18 cellular contexts compared by ENCODE assay signal in the genomic region with DNA sequence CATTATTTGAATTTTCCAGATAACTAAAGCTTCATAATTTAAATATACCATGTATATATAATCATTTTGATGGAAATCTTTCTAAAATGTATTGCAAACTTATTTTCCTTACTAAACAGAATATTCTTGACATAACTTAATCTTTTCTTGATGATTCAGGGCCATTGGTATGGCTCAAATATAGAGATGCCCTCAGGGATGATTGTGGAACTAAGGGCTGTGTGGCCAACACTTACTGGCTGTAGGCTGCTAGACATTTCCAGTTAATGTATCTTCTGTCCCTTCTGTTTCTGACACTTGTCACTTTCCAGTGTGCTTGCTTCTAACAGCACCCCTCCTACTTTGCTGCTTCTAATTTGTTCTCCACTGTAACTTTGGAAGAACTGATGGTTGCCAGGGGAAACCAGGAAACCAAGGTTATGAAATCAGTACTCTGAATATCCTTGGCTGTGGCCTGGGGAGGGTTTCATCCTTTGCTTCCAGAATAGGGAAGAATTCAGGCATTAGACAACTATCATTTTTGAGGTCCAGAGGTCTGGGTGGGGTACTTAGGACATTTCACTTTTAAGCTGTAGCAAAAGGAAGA.
DNase-seq lines count a peak whose midpoint lies in the region; ATAC-seq, FAIRE-seq and TF ChIP-seq lines count a peak whose summit lies in the region.
"Had no signal": no experiment of that assay in that cellular context is flagged by ENCODE, and none has a peak within 500 bp of the region (broad histone marks: within the 10 kb centered on the region; RNA-seq: fewer than 3 reads in every experiment).

No MANE protein-coding gene starts in this region.

- FAIRE-seq in urothelium cell line (lab: Jason Lieb, UNC), result no peak

- no peak for ATAC-seq in natural killer cell
- no peak for ATAC-seq in omental fat pad (ENCODE audit: low FRiP score)
- ATAC-seq: left lobe of liver had no signal

- no peaks in the 10 kb centered on the region for H3K4me1 Mint-ChIP-seq in natural killer cell
- H3K4me1 Mint-ChIP-seq: activated CD4-positive, alpha-beta T cell treated with anti-CD3 and anti-CD28 coated beads, Interleukin-2, amount 10 ng/mL, durations not matched to agents 24 days and 14 days had no signal

- peaks cover 3 to 21% of the 10 kb centered on the region in 2 donors for H3K27me3 Mint-ChIP-seq in natural killer cell (ENCODE audit: low read depth in 2 of 2)
- H3K27me3 Mint-ChIP-seq: activated CD4-positive, alpha-beta T cell treated with anti-CD3 and anti-CD28 coated beads, Interleukin-2, amount 10 ng/mL, durations not matched to agents 24 days and 14 days; type B pancreatic cell had no signal

- no peak overlapping the region for H3K4me3 Mint-ChIP-seq in natural killer cell
- H3K4me3 Mint-ChIP-seq: activated CD4-positive, alpha-beta T cell treated with anti-CD3 and anti-CD28 coated beads, Interleukin-2, amount 10 ng/mL, durations not matched to agents 24 days and 14 days; endodermal cell; type B pancreatic cell had no signal

- no peak for TF ChIP-seq CTCF in fibroblast of mammary gland (conservative IDR thresholded peaks at IDR 0.05; ENCODE audit: control insufficient read depth, insufficient read depth, low read depth, low read length)
- TF ChIP-seq CTCF in natural killer cell (IDR thresholded peaks at IDR 0.05), result no peak
- TF ChIP-seq CTCF in omental fat pad (IDR thresholded peaks at IDR 0.05), result no peak

- DNase-seq in Daoy (ENCODE audit: low read depth) (peak; percentile 9), NCI-H226 (peak; percentile 74), fibroblast of mammary gland (ENCODE audit: low read depth) (peak; percentile 21), putamen (ENCODE audit: low spot score) (peak; percentile 51), natural killer cell (no peak), islet precursor cell (no peak), omental fat pad (ENCODE audit: low spot score) (no peak), urothelium cell line (ENCODE audit: low spot score) (no peak)
- DNase-seq: activated CD4-positive, alpha-beta T cell treated with anti-CD3 and anti-CD28 coated beads, Interleukin-2, amount 10 ng/mL, durations not matched to agents 24 days and 14 days; amygdala; endodermal cell; NCI-H146; NCI-H446 treated with DMSO at 0.1 percent for 48 hours; stimulated activated naive CD4-positive, alpha-beta T cell treated with Interleukin-2 at 50 U/mL for 16 hours had no signal

- intact Hi-C loops in natural killer cell (cut with micrococcal nuclease), result no loop called here

- H3K4me3 ChIP-seq in fibroblast of mammary gland (ENCODE audit: control insufficient read depth, low read depth, low read length), result no peak overlapping the region
- H3K4me3 ChIP-seq: MG63, right atrium auricular region had no signal

- H3K9me3 Mint-ChIP-seq in natural killer cell, result peaks cover 6% of the 10 kb centered on the region in 2 donors

- H3K27ac Mint-ChIP-seq in natural killer cell, result no peak overlapping the region
- H3K27ac Mint-ChIP-seq: activated CD4-positive, alpha-beta T cell treated with anti-CD3 and anti-CD28 coated beads, Interleukin-2, amount 10 ng/mL, durations not matched to agents 24 days and 14 days; endodermal cell; type B pancreatic cell had no signal

- H3K36me3 Mint-ChIP-seq in natural killer cell, result peaks cover 9% of the 10 kb centered on the region

Comparison
In these comparisons a context has a peak if more than half of its experiments do, and no peak if none do; other contexts are left out.
1. DNase-seq: peak in Daoy (single experiment), NCI-H226 (single experiment), fibroblast of mammary gland (single experiment) and putamen (single experiment); none in natural killer cell (single experiment), islet precursor cell (single experiment), omental fat pad (single experiment) and urothelium cell line (single experiment).